10 cellular contexts compared by ENCODE assay signal in the genomic region with DNA sequence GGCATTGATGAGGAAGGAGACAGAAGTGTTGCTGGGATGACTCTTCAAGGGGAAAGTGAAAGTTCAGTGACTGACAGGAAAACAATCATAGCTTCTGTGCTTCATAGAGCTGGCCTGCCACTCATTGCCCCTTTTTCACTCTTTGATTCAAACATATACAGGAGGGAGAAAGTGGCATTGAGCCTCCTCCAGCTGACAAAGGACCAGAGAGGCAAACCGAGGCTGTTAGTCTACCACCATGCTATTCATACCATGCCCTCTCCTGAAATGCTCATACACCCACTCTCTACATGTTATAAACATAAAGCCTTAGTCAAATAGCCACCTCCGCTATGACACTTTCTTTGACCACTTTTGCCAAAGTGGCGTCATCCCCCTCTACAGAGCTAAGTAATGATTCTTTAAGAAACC.
DNase-seq lines count a peak whose midpoint lies in the region; ATAC-seq and TF ChIP-seq lines count a peak whose summit lies in the region.
"Had no signal": no experiment of that assay in that cellular context is flagged by ENCODE, and none has a peak within 500 bp of the region (broad histone marks: within the 10 kb centered on the region; RNA-seq: fewer than 3 reads in every experiment).

No MANE protein-coding gene starts in this region.

- no peak overlapping the region for H3K4me3 Mint-ChIP-seq in stimulated activated effector memory CD8-positive, alpha-beta T cell treated with anti-CD3 and anti-CD28 coated beads, Interleukin-12 subunit alpha, Interleukin-12 subunit beta, amount 100 ng/mL, for 72 hours
- H3K4me3 Mint-ChIP-seq: natural killer cell treated with Interleukin-12 subunit alpha and Interleukin-12 subunit beta and Interleukin-15 and Interleukin-18, amount 100 ng/mL, for 72 hours had no signal

- H3K27me3 ChIP-seq in colonic mucosa = no peaks in the 10 kb centered on the region

- H3K36me3 ChIP-seq in colonic mucosa = no peaks in the 10 kb centered on the region

- H3K9me3 ChIP-seq in colonic mucosa = no peaks in the 10 kb centered on the region

- no peak for DNase-seq in stimulated activated effector memory CD8-positive, alpha-beta T cell treated with anti-CD3 and anti-CD28 coated beads, Interleukin-12 subunit alpha, Interleukin-12 subunit beta, amount 100 ng/mL, for 72 hours (ENCODE audit: low spot score in 2 of 2)
- no peak for DNase-seq in colonic mucosa
- no peak for DNase-seq in D341Med (ENCODE audit: low spot score)
- no peak for DNase-seq in NCI-H2171 treated with DMSO at 0.1 percent for 48 hours (lab: John Stamatoyannopoulos, UW)
- DNase-seq in activated naive CD4-positive, alpha-beta T cell (lab: John Stamatoyannopoulos, UW) = no peak
- DNase-seq: NCI-H1417 treated with DMSO at 0.1 percent for 48 hours had no signal

- no peak overlapping the region for H3K27ac Mint-ChIP-seq in stimulated activated effector memory CD8-positive, alpha-beta T cell treated with anti-CD3 and anti-CD28 coated beads, Interleukin-12 subunit alpha, Interleukin-12 subunit beta, amount 100 ng/mL, for 72 hours
- H3K27ac Mint-ChIP-seq: natural killer cell treated with Interleukin-12 subunit alpha and Interleukin-12 subunit beta and Interleukin-15 and Interleukin-18, amount 100 ng/mL, for 72 hours had no signal

- no peaks in the 10 kb centered on the region for H3K4me1 ChIP-seq in colonic mucosa

- no peaks in the 10 kb centered on the region for H3K36me3 Mint-ChIP-seq in stimulated activated effector memory CD8-positive, alpha-beta T cell treated with anti-CD3 and anti-CD28 coated beads, Interleukin-12 subunit alpha, Interleukin-12 subunit beta, amount 100 ng/mL, for 72 hours
- H3K36me3 Mint-ChIP-seq: natural killer cell treated with Interleukin-12 subunit alpha and Interleukin-12 subunit beta and Interleukin-15 and Interleukin-18, amount 100 ng/mL, for 72 hours had no signal

- ATAC-seq in GM18907 (IDR thresholded peaks at IDR 0.05; ENCODE audit: unreplicated experiment) = peak; percentile 82
- peak; percentile 88 for ATAC-seq in GM21723 (IDR thresholded peaks at IDR 0.05; ENCODE audit: unreplicated experiment)
- ATAC-seq in HG03175 (IDR thresholded peaks at IDR 0.05; ENCODE audit: unreplicated experiment) = peak; percentile 79
- peak; percentile 64 for ATAC-seq in stimulated activated effector memory CD8-positive, alpha-beta T cell treated with anti-CD3 and anti-CD28 coated beads, Interleukin-12 subunit alpha, Interleukin-12 subunit beta, amount 100 ng/mL, for 72 hours
- ATAC-seq: natural killer cell treated with Interleukin-12 subunit alpha and Interleukin-12 subunit beta and Interleukin-15 and Interleukin-18, amount 100 ng/mL, for 72 hours had no signal

- no peaks in the 10 kb centered on the region for H3K4me1 Mint-ChIP-seq in stimulated activated effector memory CD8-positive, alpha-beta T cell treated with anti-CD3 and anti-CD28 coated beads, Interleukin-12 subunit alpha, Interleukin-12 subunit beta, amount 100 ng/mL, for 72 hours

- intact Hi-C loops in colonic mucosa (cut with DNase I) = no loop called here

- peaks cover under 1% of the 10 kb centered on the region for H3K9me3 Mint-ChIP-seq in stimulated activated effector memory CD8-positive, alpha-beta T cell treated with anti-CD3 and anti-CD28 coated beads, Interleukin-12 subunit alpha, Interleukin-12 subunit beta, amount 100 ng/mL, for 72 hours

- no peak for TF ChIP-seq CTCF in colonic mucosa (IDR thresholded peaks at IDR 0.05)

- no peak overlapping the region for H3K27ac ChIP-seq in colonic mucosa

- H3K4me3 ChIP-seq in colonic mucosa = no peak overlapping the region

- no peak overlapping the region for H3K9ac ChIP-seq in colonic mucosa (ENCODE audit: low read depth in 2 of 2, low read length in 2 of 2)
